Comparison of ENCODE assay signal across 8 cellular contexts in genomic region chr11:111540114-111540920, GRCh38. TPM values are rescaled to one million over a fixed set of nuclear protein-coding genes. Genes with fewer than 3 reads are reported as not detected.
DNase-seq lines count a peak whose midpoint lies in the region; ATAC-seq and TF ChIP-seq lines count a peak whose summit lies in the region.

Gene LAYN (plus strand): TSS chr11:111540720. CDS start chr11:111540844, 124 bp downstream.

- H3K4me3 ChIP-seq in PC-9 (peak within 1 kb of the TSS; percentile 57), iPS DF 6.9 (ENCODE audit: low read length) (peak within 1 kb of the TSS; percentile 54), rectal smooth muscle tissue (ENCODE audit: low read length) (peak within 1 kb of the TSS; percentile 74)

- peak within 1 kb of the TSS; percentile 53 for H3K9ac ChIP-seq in rectal smooth muscle tissue (ENCODE audit: low read length)

- BruUV-seq in PC-9 (replicated peaks; lab: Mats Ljungman, UMichigan) = TSS peak; percentile 80

- no peaks in the 10 kb centered on the region for H3K36me3 ChIP-seq in PC-9 (ENCODE audit: low read depth)
- no peaks in the 10 kb centered on the region for H3K36me3 ChIP-seq in iPS DF 6.9 (ENCODE audit: control insufficient read depth, insufficient read depth, low read length)
- no peaks in the 10 kb centered on the region for H3K36me3 ChIP-seq in rectal smooth muscle tissue (ENCODE audit: control insufficient read depth, insufficient read depth, low read length)

- H3K79me2 ChIP-seq in PC-9 (ENCODE audit: low read depth) = no peaks in the 10 kb centered on the region

- H3F3A ChIP-seq in PC-9 (ENCODE audit: insufficient read depth, low read depth) = peaks cover 12% of the 10 kb centered on the region; the same call in 1 of the 2 replicates

- peak within 1 kb of the TSS; percentile 85 for H2AFZ ChIP-seq in PC-9

- peak within 1 kb of the TSS; percentile 81 for H3K4me2 ChIP-seq in PC-9

- H3K9me2 ChIP-seq in PC-9 (ENCODE audit: insufficient read depth) = 0 out of 2 replicates have a peak, but pooled peaks cover 2% of the 10 kb centered on the region

- H3K27ac ChIP-seq in PC-9 (no peak within 1 kb of the TSS), iPS DF 6.9 (ENCODE audit: low read length) (no peak within 1 kb of the TSS), rectal smooth muscle tissue (ENCODE audit: low read depth, low read length) (peak within 1 kb of the TSS; percentile 83)

- CTCF ChIA-PET in PC-9 (lab: Charles Lee) = no interaction called here

- H3K9me3 ChIP-seq in PC-9 (ENCODE audit: insufficient read depth, low read depth) (peaks cover 9% of the 10 kb centered on the region; the same call in 1 of the 2 replicates), iPS DF 6.9 (ENCODE audit: control insufficient read depth, insufficient read depth, low read length) (no peaks in the 10 kb centered on the region)

- no peak for TF ChIP-seq CTCF in GM13976 (IDR thresholded peaks at IDR 0.05; ENCODE audit: borderline replicate concordance, control extremely low read depth, extremely low read depth, insufficient read depth, missing control alignments)
- TF ChIP-seq CTCF in PC-9 (conservative IDR thresholded peaks at IDR 0.05) = no peak

- H3K27me3 ChIP-seq in PC-9 (ENCODE audit: insufficient read depth, low read depth) (no peaks in the 10 kb centered on the region), iPS DF 6.9 (ENCODE audit: control insufficient read depth, insufficient read depth, low read length) (peaks cover 26% of the 10 kb centered on the region; the same call in 1 of the 2 replicates), rectal smooth muscle tissue (ENCODE audit: control insufficient read depth, insufficient read depth, low read length) (no peaks in the 10 kb centered on the region)

- intact Hi-C loops in PC-9 (cut with micrococcal nuclease; ENCODE audit: unreplicated experiment) = loop anchor here (2.0 kb wide), 1 partner anchor 28 kb away; the partner anchor contains the start of gene BTG4

- DNase-seq in GM13976 (ENCODE audit: low spot score) = peak; percentile 60
- DNase-seq in PC-9 = peak in 1 of 2 experiments; percentile 68
- peak; percentile 91 for DNase-seq in astrocyte of the hippocampus (ENCODE audit: low read depth, low spot score)
- DNase-seq in iPS DF 6.9 (ENCODE audit: low read depth, low spot score) = no peak
- DNase-seq in SHP77 (lab: John Stamatoyannopoulos, UW) = no peak

- WGBS in iPS DF 6.9 (ENCODE audit: insufficient coverage, insufficient read length) = no CpG with 5 or more reads among the region's 70 CpGs

- ATAC-seq in GM18520 (IDR thresholded peaks at IDR 0.05; ENCODE audit: unreplicated experiment) (no peak), GM19324 (IDR thresholded peaks at IDR 0.05; ENCODE audit: low FRiP score, unreplicated experiment) (no peak)

- POLR2A ChIA-PET in PC-9 (lab: Charles Lee; ENCODE audit: unreplicated experiment) = interaction anchor here (0.6 kb wide), 2 partner anchors 27 to 329 kb away, joined by 4 to 5 read pairs; no protein-coding TSS in a partner anchor

- in situ Hi-C loops in GM13976 (cut with MboI; ENCODE audit: low sequenced_read_pairs, unreplicated experiment) = no loop called here

- no peaks in the 10 kb centered on the region for H4K20me1 ChIP-seq in PC-9 (ENCODE audit: insufficient read depth)

- peaks cover 22% of the 10 kb centered on the region for H3K4me1 ChIP-seq in PC-9 (replicated peaks; ENCODE audit: insufficient read depth)
- 0 out of 2 replicates have a peak, but pooled peaks cover 5% of the 10 kb centered on the region for H3K4me1 ChIP-seq in iPS DF 6.9 (ENCODE audit: control insufficient read depth, insufficient read depth, low read length)
- peaks cover 9% of the 10 kb centered on the region for H3K4me1 ChIP-seq in rectal smooth muscle tissue (ENCODE audit: control insufficient read depth, insufficient read depth, low read length)

RNA-seq across cellular contexts. Expression of gene LAYN, which starts in this region (rescaled TPM):
- total RNA-seq in PC-9 (2021) = 19.9 and 22.2 TPM in 2 replicates

Comparison
In these comparisons a context has a peak if more than half of its experiments do, and no peak if none do; other contexts are left out.
1. DNase-seq: peak in GM13976 (single experiment) and astrocyte of the hippocampus (single experiment); none in iPS DF 6.9 (single experiment) and SHP77 (0 of 2).
2. Peak in every context shown above with its lines, with median percentiles within 50 percentile points of each other: H3K4me3 ChIP-seq.